ENCODE assay signal across 25 cellular contexts in genomic region chr11:97738751-97739150, GRCh38.
DNase-seq lines count a peak whose midpoint lies in the region; ATAC-seq, FAIRE-seq and TF ChIP-seq lines count a peak whose summit lies in the region.
"Had no signal": no experiment of that assay in that cellular context is flagged by ENCODE, and none has a peak within 500 bp of the region (broad histone marks: within the 10 kb centered on the region; RNA-seq: fewer than 3 reads in every experiment).

No MANE protein-coding gene starts in this region.

- 85% methylated on average over 2 of the region's 2 CpGs for WGBS in mesenchymal stem cell

- H4K8ac ChIP-seq in mesenchymal stem cell (ENCODE audit: low read length), result no peak overlapping the region

- no peak overlapping the region for H3K14ac ChIP-seq in mesenchymal stem cell (ENCODE audit: low read length in 2 of 2)

- H2BK15ac ChIP-seq in mesenchymal stem cell (ENCODE audit: low read depth, poor library complexity, severe bottlenecking), result no peak overlapping the region

- no peak overlapping the region for H2BK120ac ChIP-seq in mesenchymal stem cell (ENCODE audit: low read depth, low read length)

- H3K36me3 ChIP-seq in ACC112 (ENCODE audit: insufficient read depth, low read length) (no peaks in the 10 kb centered on the region), mesenchymal stem cell (ENCODE audit: control insufficient read depth in 1 of 2, insufficient read depth in 2 of 2, low read depth in 1 of 2, low read length in 2 of 2) (no peaks in the 10 kb centered on the region)

- H3K9ac ChIP-seq in mesenchymal stem cell (ENCODE audit: low read length), result no peak overlapping the region

- H3K4me2 ChIP-seq in mesenchymal stem cell (ENCODE audit: low read length, poor library complexity, severe bottlenecking), result no peak overlapping the region

- peak overlapping the region in 1 of 2 experiments; percentile 91 for H3K4ac ChIP-seq in mesenchymal stem cell (ENCODE audit: low read depth in 1 of 2, low read length in 2 of 2)

- DNase-seq in HTR-8/SVneo (ENCODE audit: insufficient read length, low spot score), result no peak
- DNase-seq in cardiac fibroblast (ENCODE audit: low read depth in 2 of 2), result peak; percentile 47 to 52
- peak; percentile 6 for DNase-seq in mesenchymal stem cell
- no peak for DNase-seq in NCI-H146 treated with DMSO at 0.1 percent for 48 hours (lab: John Stamatoyannopoulos, UW; ENCODE audit: unreplicated experiment)
- DNase-seq: ACHN; C1 segment of cervical spinal cord; CD8-positive, alpha-beta memory T cell; GOT3; Kasumi-1; MM.1S; NCI-H1092 treated with DMSO at 0.1 percent for 48 hours; NCI-H146; NCI-H2081 treated with DMSO at 0.1 percent for 48 hours; NCI-H446 treated with DMSO at 0.1 percent for 48 hours; NCI-H69; NK-92 treated with Interleukin-12 subunit alpha and Interleukin-12 subunit beta, amount 100 ng/mL, for 24 hours; Right ventricle myocardium superior had no signal

- H3K27me3 ChIP-seq in ACC112 (ENCODE audit: insufficient read depth, low read length) (no peaks in the 10 kb centered on the region), mesenchymal stem cell (ENCODE audit: control insufficient read depth in 1 of 2, insufficient read depth in 1 of 2, low read length in 2 of 2) (no peaks in the 10 kb centered on the region)

- peaks cover 12% of the 10 kb centered on the region for H3K9me3 ChIP-seq in mesenchymal stem cell (ENCODE audit: control insufficient read depth, low read length)

- no peak overlapping the region for H3K23ac ChIP-seq in mesenchymal stem cell (ENCODE audit: low read length in 2 of 2)

- peak overlapping the region in 1 of 2 experiments; percentile 92 for H3K18ac ChIP-seq in mesenchymal stem cell (ENCODE audit: low read depth in 1 of 2, low read length in 2 of 2)

- peak overlapping the region; percentile 29 for H2AK5ac ChIP-seq in mesenchymal stem cell (ENCODE audit: low read length, severe bottlenecking)

- H3K27ac ChIP-seq in ACC112 (ENCODE audit: low read depth, low read length) (peak overlapping the region; percentile 6), mesenchymal stem cell (ENCODE audit: low read length, poor library complexity, severe bottlenecking) (peak overlapping the region; percentile 18)
- H3K27ac ChIP-seq: HL-60, SK-N-MC had no signal

- no peaks in the 10 kb centered on the region for H3K79me1 ChIP-seq in mesenchymal stem cell (replicated peaks; ENCODE audit: low read length, poor library complexity, severe bottlenecking)

- FAIRE-seq in HTR-8/SVneo (lab: Jason Lieb, UNC), result peak; percentile 42
- FAIRE-seq: GM12891, GM18507, RCC 7860 had no signal

- H3K4me1 ChIP-seq in ACC112 (ENCODE audit: control insufficient read depth, insufficient read depth, low read length, unreplicated experiment) (peaks cover 28% of the 10 kb centered on the region), mesenchymal stem cell (ENCODE audit: control insufficient read depth, insufficient read depth, low read depth, low read length) (peaks cover 7% of the 10 kb centered on the region)

- peak overlapping the region; percentile 2 for H4K91ac ChIP-seq in mesenchymal stem cell (ENCODE audit: low read length)

- H2BK12ac ChIP-seq in mesenchymal stem cell (ENCODE audit: low read length in 2 of 2), result peak overlapping the region in 1 of 2 experiments; percentile 98

- no peak for TF ChIP-seq CTCF in cardiac fibroblast (IDR thresholded peaks at IDR 0.05; ENCODE audit: low read depth, low read length)

- H3K4me3 ChIP-seq in ACC112 (ENCODE audit: low read depth, low read length) (peak overlapping the region; percentile 50), cardiac fibroblast (replicated peaks in 1 of 2; ENCODE audit: low read depth in 2 of 2, low read length in 2 of 2) (no peak overlapping the region), mesenchymal stem cell (ENCODE audit: insufficient read depth in 1 of 2, low read depth in 1 of 2, low read length in 2 of 2) (no peak overlapping the region)
- H3K4me3 ChIP-seq: SK-N-MC had no signal

- no peaks in the 10 kb centered on the region for H3K79me2 ChIP-seq in ACC112 (ENCODE audit: control insufficient read depth, insufficient read depth, low read length, unreplicated experiment)

- H2BK5ac ChIP-seq in mesenchymal stem cell (ENCODE audit: low read depth, low read length, poor library complexity, severe bottlenecking), result no peak overlapping the region

- no peak for ATAC-seq in GM19463 (IDR thresholded peaks at IDR 0.05; ENCODE audit: unreplicated experiment)
- no peak for ATAC-seq in HG03139 (IDR thresholded peaks at IDR 0.05; ENCODE audit: unreplicated experiment)

- peak overlapping the region; percentile 58 for H2AFZ ChIP-seq in ACC112 (ENCODE audit: low read length, unreplicated experiment)
- H2AFZ ChIP-seq in mesenchymal stem cell (ENCODE audit: low read depth, low read length), result no peak overlapping the region

Comparison
In these comparisons a context has a peak if more than half of its experiments do, and no peak if none do; other contexts are left out.
1. DNase-seq: peak in cardiac fibroblast (2 of 2) and mesenchymal stem cell (single experiment); none in HTR-8/SVneo (single experiment) and NCI-H146 treated with DMSO at 0.1 percent for 48 hours (single experiment).